14 cellular contexts compared by ENCODE assay signal in genomic region chr1:235996048-235996785, GRCh38.
DNase-seq lines count a peak whose midpoint lies in the region; ATAC-seq and TF ChIP-seq lines count a peak whose summit lies in the region.
"Had no signal": no experiment of that assay in that cellular context is flagged by ENCODE, and none has a peak within 500 bp of the region (broad histone marks: within the 10 kb centered on the region; RNA-seq: fewer than 3 reads in every experiment).

No MANE protein-coding gene starts in this region.

- in situ Hi-C loops in GM13977 (cut with MboI; ENCODE audit: low pct_unique_long_range_greater_than_20kb, low sequenced_read_pairs, unreplicated experiment): no loop called here

- H3K27me3 Mint-ChIP-seq in nephron progenitor cell (ENCODE audit: low read depth, poor library complexity): no peaks in the 10 kb centered on the region
- H3K27me3 Mint-ChIP-seq: stimulated activated naive CD8-positive, alpha-beta T cell treated with anti-CD3 and anti-CD28 coated beads, Interleukin-15, Interleukin-2, amounts not matched to agents 100 ng/mL and 50 ng/mL, for 24 hours had no signal

- H3K36me3 Mint-ChIP-seq in nephron progenitor cell (ENCODE audit: low read depth): peaks cover 34% of the 10 kb centered on the region

- DNase-seq in COLO668 (lab: John Stamatoyannopoulos, UW; ENCODE audit: unreplicated experiment) (peak; percentile 70), GM13977 (ENCODE audit: low spot score) (peak; percentile 56), NCI-H510A treated with DMSO at 0.1 percent for 48 hours (lab: John Stamatoyannopoulos, UW) (peak; percentile 18), NCI-H226 (no peak), nephron progenitor cell (no peak)
- DNase-seq: activated CD4-positive, alpha-beta T cell treated with anti-CD3 and anti-CD28 coated beads for 1 hour; activated effector memory CD4-positive, alpha-beta T cell treated with anti-CD3 and anti-CD28 coated beads, Interleukin-2, amount 50 U/mL, for 16 hours; NCI-H446 treated with DMSO at 0.1 percent for 48 hours; psoas muscle; stimulated activated CD4-positive, alpha-beta T cell treated with anti-CD3 and anti-CD28 coated beads, Interleukin-2, amount 100 ng/mL, for 48 hours had no signal

- H3K9me3 Mint-ChIP-seq in nephron progenitor cell: peaks cover under 1% of the 10 kb centered on the region
- H3K9me3 Mint-ChIP-seq: stimulated activated naive CD8-positive, alpha-beta T cell treated with anti-CD3 and anti-CD28 coated beads, Interleukin-15, Interleukin-2, amounts not matched to agents 100 ng/mL and 50 ng/mL, for 24 hours had no signal

- no peak overlapping the region for H3K27ac Mint-ChIP-seq in nephron progenitor cell

- ATAC-seq in HG02885 (IDR thresholded peaks at IDR 0.05; ENCODE audit: poor library complexity, unreplicated experiment) (peak; percentile 37), HG03025 (IDR thresholded peaks at IDR 0.05; ENCODE audit: low FRiP score, unreplicated experiment) (no peak), GM21515 (IDR thresholded peaks at IDR 0.05; ENCODE audit: unreplicated experiment) (no peak)
- ATAC-seq: psoas muscle had no signal

- TF ChIP-seq CTCF in GM13977 (IDR thresholded peaks at IDR 0.05; ENCODE audit: extremely low read depth, insufficient read depth, missing control alignments): no peak
- no peak for TF ChIP-seq CTCF in nephron progenitor cell (IDR thresholded peaks at IDR 0.05)

- H3K4me1 Mint-ChIP-seq in nephron progenitor cell: peaks cover under 1% of the 10 kb centered on the region

- H3K4me3 Mint-ChIP-seq in nephron progenitor cell: no peak overlapping the region
- H3K4me3 Mint-ChIP-seq: stimulated activated naive CD8-positive, alpha-beta T cell treated with anti-CD3 and anti-CD28 coated beads, Interleukin-15, Interleukin-2, amounts not matched to agents 100 ng/mL and 50 ng/mL, for 24 hours had no signal

Comparison
In these comparisons a context has a peak if more than half of its experiments do, and no peak if none do; other contexts are left out.
1. DNase-seq: peak in COLO668 (single experiment), GM13977 (single experiment) and NCI-H510A treated with DMSO at 0.1 percent for 48 hours (single experiment); none in NCI-H226 (single experiment) and nephron progenitor cell (single experiment).